ENCODE assay signal across 24 cellular contexts in genomic region chr13:111118898-111119607, GRCh38.
"Had no signal": no experiment of that assay in that cellular context is flagged by ENCODE, and none has a peak within 500 bp of the region (broad histone marks: within the 10 kb centered on the region; RNA-seq: fewer than 3 reads in every experiment).

No MANE protein-coding gene starts in this region.

- H3K79me2 ChIP-seq: parathyroid adenoma had no signal

- H3K4me3 ChIP-seq: body of pancreas, left lung, SK-N-MC had no signal

- H3K9me3 ChIP-seq: body of pancreas, left lung, neutrophil had no signal

- H3K9me3 Mint-ChIP-seq: activated B cell treated with CpG ODN at 0.5 μM for 24 hours; activated CD4-positive, alpha-beta memory T cell treated with anti-CD3 and anti-CD28 coated beads, Interleukin-2, amount 10 ng/mL, durations not matched to agents 7 days and 5 days; endodermal cell; memory B cell; T-helper 2 cell treated with Interferon-gamma antibody and Interleukin-4, amounts not matched to agents 5 μg/mL and 100 μg/mL, for 36 hours; type B pancreatic cell had no signal

- H3K4me3 Mint-ChIP-seq: activated B cell treated with CpG ODN at 0.5 μM for 24 hours; activated CD4-positive, alpha-beta memory T cell treated with anti-CD3 and anti-CD28 coated beads, Interleukin-2, amount 10 ng/mL, durations not matched to agents 7 days and 5 days; activated CD8-positive, alpha-beta memory T cell treated with anti-CD3 and anti-CD28 coated beads, Interleukin-2, amount 10 ng/mL, durations not matched to agents 7 days and 5 days; activated naive CD8-positive, alpha-beta T cell; endodermal cell; memory B cell; naive thymus-derived CD4-positive, alpha-beta T cell; T-helper 2 cell treated with Interferon-gamma antibody and Interleukin-4, amounts not matched to agents 5 μg/mL and 100 μg/mL, for 36 hours had no signal

- DNase-seq: activated B cell treated with CpG ODN at 0.5 μM for 24 hours; activated CD4-positive, alpha-beta memory T cell treated with anti-CD3 and anti-CD28 coated beads, Interleukin-2, amount 10 ng/mL, durations not matched to agents 7 days and 5 days; activated CD4-positive, alpha-beta T cell treated with anti-CD3 and anti-CD28 coated beads for 48 hours; activated CD8-positive, alpha-beta memory T cell treated with anti-CD3 and anti-CD28 coated beads, Interleukin-2, amount 10 ng/mL, durations not matched to agents 7 days and 5 days; amniotic stem cell; body of pancreas; endodermal cell; foreskin keratinocyte; kidney; left lung; stimulated activated CD4-positive, alpha-beta T cell treated with anti-CD3 and anti-CD28 coated beads, Interleukin-12 subunit alpha, Interleukin-12 subunit beta, amount 100 ng/mL, for 4 hours; stimulated activated CD4-positive, alpha-beta T cell treated with anti-CD3 and anti-CD28 coated beads, Interleukin-1b, Interleukin-23, amount 100 ng/mL, for 48 hours; stimulated activated CD8-positive, alpha-beta memory T cell treated with anti-CD3 and anti-CD28 coated beads, Interleukin-4, amount 100 ng/mL, for 48 hours; stimulated activated naive CD4-positive, alpha-beta T cell; substantia nigra had no signal

- H3K4me1 ChIP-seq: foreskin keratinocyte, parathyroid adenoma had no signal

- H3K27ac ChIP-seq: body of pancreas, epithelial cell of prostate, foreskin keratinocyte, left lung, neutrophil, parathyroid adenoma, SK-N-MC had no signal

- H3K27ac Mint-ChIP-seq: activated B cell treated with CpG ODN at 0.5 μM for 24 hours; activated CD4-positive, alpha-beta memory T cell treated with anti-CD3 and anti-CD28 coated beads, Interleukin-2, amount 10 ng/mL, durations not matched to agents 7 days and 5 days; activated CD8-positive, alpha-beta memory T cell treated with anti-CD3 and anti-CD28 coated beads, Interleukin-2, amount 10 ng/mL, durations not matched to agents 7 days and 5 days; activated naive CD8-positive, alpha-beta T cell; endodermal cell; memory B cell; naive thymus-derived CD4-positive, alpha-beta T cell; T-helper 2 cell treated with Interferon-gamma antibody and Interleukin-4, amounts not matched to agents 5 μg/mL and 100 μg/mL, for 36 hours had no signal

- H2AFZ ChIP-seq: parathyroid adenoma had no signal

- ATAC-seq: activated CD8-positive, alpha-beta memory T cell treated with anti-CD3 and anti-CD28 coated beads, Interleukin-2, amount 10 ng/mL, durations not matched to agents 7 days and 5 days; body of pancreas; foreskin keratinocyte; left lung; naive thymus-derived CD4-positive, alpha-beta T cell had no signal

- H3K36me3 ChIP-seq: left lung, neutrophil had no signal

- H3K9ac ChIP-seq: parathyroid adenoma had no signal
